ENCODE assay signal across 12 cellular contexts in genomic region chrX:23822397-23822796, GRCh38. TPM values are rescaled to one million over a fixed set of nuclear protein-coding genes. Genes with fewer than 3 reads are reported as not detected.
DNase-seq lines count a peak whose midpoint lies in the region; TF ChIP-seq lines count a peak whose summit lies in the region.
"Had no signal": no experiment of that assay in that cellular context is flagged by ENCODE, and none has a peak within 500 bp of the region (broad histone marks: within the 10 kb centered on the region; RNA-seq: fewer than 3 reads in every experiment).

No MANE protein-coding gene starts in this region.

- peaks cover 5% of the 10 kb centered on the region for H3K36me3 Mint-ChIP-seq in chondrocyte (ENCODE audit: low read depth)

- no peaks in the 10 kb centered on the region for H3K9me2 ChIP-seq in Karpas-422 (replicated peaks; ENCODE audit: insufficient read depth, low read length)
- no peaks in the 10 kb centered on the region for H3K9me2 ChIP-seq in MM.1S (replicated peaks; ENCODE audit: insufficient read depth, low read length)

- no peaks in the 10 kb centered on the region for H3K4me1 ChIP-seq in osteoblast (ENCODE audit: insufficient read depth, low read length)
- peaks cover 7% of the 10 kb centered on the region for H3K4me1 ChIP-seq in Karpas-422 (ENCODE audit: low read length)
- 0 out of 2 replicates have a peak, but pooled peaks cover 3% of the 10 kb centered on the region for H3K4me1 ChIP-seq in MM.1S (ENCODE audit: low read length)
- H3K4me1 ChIP-seq: foreskin keratinocyte had no signal

- H4K20me1 ChIP-seq in osteoblast (ENCODE audit: insufficient read depth, low read length) (no peaks in the 10 kb centered on the region), Karpas-422 (ENCODE audit: insufficient read depth, low read depth, low read length) (no peaks in the 10 kb centered on the region), MM.1S (ENCODE audit: insufficient read depth, low read length) (no peaks in the 10 kb centered on the region)

- no peak overlapping the region for H3K9ac ChIP-seq in Karpas-422 (ENCODE audit: low read length)
- no peak overlapping the region for H3K9ac ChIP-seq in MM.1S (ENCODE audit: low read length)

- H3F3A ChIP-seq in MM.1S (ENCODE audit: insufficient read depth, low read length): no peaks in the 10 kb centered on the region

- H2AFZ ChIP-seq in osteoblast (ENCODE audit: low read length) (peak overlapping the region; percentile 51), Karpas-422 (ENCODE audit: low read length) (no peak overlapping the region), MM.1S (ENCODE audit: low read length) (no peak overlapping the region)

- H3K9me3 ChIP-seq in osteoblast (ENCODE audit: low read depth, low read length) (no peaks in the 10 kb centered on the region), Karpas-422 (ENCODE audit: low read length) (no peaks in the 10 kb centered on the region), MM.1S (replicated peaks; ENCODE audit: insufficient read depth, low read length) (no peaks in the 10 kb centered on the region)

- H3K79me2 ChIP-seq in osteoblast (ENCODE audit: insufficient read depth, low read length) (no peaks in the 10 kb centered on the region), Karpas-422 (ENCODE audit: low read length) (no peaks in the 10 kb centered on the region), MM.1S (ENCODE audit: low read length) (no peaks in the 10 kb centered on the region)

- H3K36me3 ChIP-seq in osteoblast (ENCODE audit: insufficient read depth, low read length): no peaks in the 10 kb centered on the region
- no peaks in the 10 kb centered on the region for H3K36me3 ChIP-seq in Karpas-422 (ENCODE audit: insufficient read depth, low read length)
- H3K36me3 ChIP-seq in MM.1S (replicated peaks; ENCODE audit: insufficient read depth, low read length): no peaks in the 10 kb centered on the region
- H3K36me3 ChIP-seq: cardiac muscle cell had no signal

- TF ChIP-seq CTCF in chondrocyte (IDR thresholded peaks at IDR 0.05) (no peak), osteoblast (IDR thresholded peaks at IDR 0.05; ENCODE audit: extremely low read depth, low read depth, low read length) (no peak), MM.1S (IDR thresholded peaks at IDR 0.05; ENCODE audit: low read length) (no peak)

- peak overlapping the region; percentile 49 for H3K27ac Mint-ChIP-seq in chondrocyte (ENCODE audit: unreplicated experiment)
- H3K27ac Mint-ChIP-seq: CD4-positive, alpha-beta T cell had no signal

- H3K4me3 Mint-ChIP-seq in chondrocyte (ENCODE audit: unreplicated experiment): no peak overlapping the region
- H3K4me3 Mint-ChIP-seq: CD4-positive, alpha-beta T cell had no signal

- no peak overlapping the region for H3K4me2 ChIP-seq in osteoblast (ENCODE audit: insufficient read depth, low read length)
- H3K4me2 ChIP-seq in Karpas-422 (ENCODE audit: low read depth, low read length, poor library complexity, severe bottlenecking): no peak overlapping the region
- no peak overlapping the region for H3K4me2 ChIP-seq in MM.1S (ENCODE audit: low read depth, low read length)

- peak overlapping the region; percentile 53 for H3K27ac ChIP-seq in osteoblast (ENCODE audit: low read depth, low read length)
- no peak overlapping the region for H3K27ac ChIP-seq in Karpas-422 (ENCODE audit: low read length)
- H3K27ac ChIP-seq in MM.1S (ENCODE audit: low read length): no peak overlapping the region
- H3K27ac ChIP-seq: cardiac muscle cell, foreskin keratinocyte had no signal

- H3K9me3 Mint-ChIP-seq in chondrocyte (ENCODE audit: low read depth): no peaks in the 10 kb centered on the region
- H3K9me3 Mint-ChIP-seq: CD4-positive, alpha-beta T cell had no signal

- DNase-seq in DMS153 (lab: John Stamatoyannopoulos, UW): peak; percentile 89
- DNase-seq in NCI-H2029 treated with DMSO at 0.1 percent for 48 hours (lab: John Stamatoyannopoulos, UW): peak; percentile 54
- no peak for DNase-seq in chondrocyte (ENCODE audit: low spot score)
- DNase-seq in osteoblast (ENCODE audit: insufficient read length, low spot score, missing footprints): no peak
- no peak for DNase-seq in Karpas-422
- no peak for DNase-seq in activated CD4-positive, alpha-beta T cell treated with anti-CD3 and anti-CD28 coated beads, Interleukin-2, amount 50 U/mL, for 1 hour
- DNase-seq in MM.1S: no peak
- no peak for DNase-seq in SIG-M5 treated with dmso at 0.1 percent for 504 hours (lab: John Stamatoyannopoulos, UW; ENCODE audit: unreplicated experiment)
- DNase-seq: CD4-positive, alpha-beta T cell; foreskin keratinocyte; mesendoderm had no signal

- H3K4me1 Mint-ChIP-seq in chondrocyte (ENCODE audit: low read depth): peaks cover 10% of the 10 kb centered on the region

- no peaks in the 10 kb centered on the region for H3K27me3 Mint-ChIP-seq in chondrocyte (ENCODE audit: low read depth)
- H3K27me3 Mint-ChIP-seq: CD4-positive, alpha-beta T cell had no signal

- no peak overlapping the region for H3K4me3 ChIP-seq in osteoblast (ENCODE audit: insufficient read depth, low read length)
- no peak overlapping the region for H3K4me3 ChIP-seq in Karpas-422 (ENCODE audit: low read length)
- no peak overlapping the region for H3K4me3 ChIP-seq in MM.1S (ENCODE audit: low read length)
- H3K4me3 ChIP-seq: cardiac muscle cell had no signal

- H3K27me3 ChIP-seq in osteoblast (ENCODE audit: insufficient read depth, low read length): no peaks in the 10 kb centered on the region
- no peaks in the 10 kb centered on the region for H3K27me3 ChIP-seq in Karpas-422 (ENCODE audit: low read length)
- no peaks in the 10 kb centered on the region for H3K27me3 ChIP-seq in MM.1S (replicated peaks; ENCODE audit: insufficient read depth, low read length)
- H3K27me3 ChIP-seq: cardiac muscle cell, foreskin keratinocyte had no signal

RNA-seq across cellular contexts. Expression of gene SAT1, which starts 39.4 kb away (rescaled TPM):
- total RNA-seq in chondrocyte (157 to 264 TPM (median 263 TPM) in 3 replicates), osteoblast (81.9 and 96.6 TPM in 2 replicates)
- total RNA-seq in Karpas-422 (2014; rRNA removed; shearing (Covaris generic); ENCODE audit: low replicate concordance): 230 and 256 TPM in 2 replicates

Comparison
In these comparisons a context has a peak if more than half of its experiments do, and no peak if none do; other contexts are left out.
1. DNase-seq: peak in DMS153 (single experiment) and NCI-H2029 treated with DMSO at 0.1 percent for 48 hours (single experiment); none in chondrocyte (single experiment), osteoblast (single experiment), Karpas-422 (single experiment), activated CD4-positive, alpha-beta T cell treated with anti-CD3 and anti-CD28 coated beads, Interleukin-2, amount 50 U/mL, for 1 hour (single experiment), MM.1S (single experiment) and SIG-M5 treated with dmso at 0.1 percent for 504 hours (single experiment).